10 cellular contexts compared by ENCODE assay signal in the genomic region with DNA sequence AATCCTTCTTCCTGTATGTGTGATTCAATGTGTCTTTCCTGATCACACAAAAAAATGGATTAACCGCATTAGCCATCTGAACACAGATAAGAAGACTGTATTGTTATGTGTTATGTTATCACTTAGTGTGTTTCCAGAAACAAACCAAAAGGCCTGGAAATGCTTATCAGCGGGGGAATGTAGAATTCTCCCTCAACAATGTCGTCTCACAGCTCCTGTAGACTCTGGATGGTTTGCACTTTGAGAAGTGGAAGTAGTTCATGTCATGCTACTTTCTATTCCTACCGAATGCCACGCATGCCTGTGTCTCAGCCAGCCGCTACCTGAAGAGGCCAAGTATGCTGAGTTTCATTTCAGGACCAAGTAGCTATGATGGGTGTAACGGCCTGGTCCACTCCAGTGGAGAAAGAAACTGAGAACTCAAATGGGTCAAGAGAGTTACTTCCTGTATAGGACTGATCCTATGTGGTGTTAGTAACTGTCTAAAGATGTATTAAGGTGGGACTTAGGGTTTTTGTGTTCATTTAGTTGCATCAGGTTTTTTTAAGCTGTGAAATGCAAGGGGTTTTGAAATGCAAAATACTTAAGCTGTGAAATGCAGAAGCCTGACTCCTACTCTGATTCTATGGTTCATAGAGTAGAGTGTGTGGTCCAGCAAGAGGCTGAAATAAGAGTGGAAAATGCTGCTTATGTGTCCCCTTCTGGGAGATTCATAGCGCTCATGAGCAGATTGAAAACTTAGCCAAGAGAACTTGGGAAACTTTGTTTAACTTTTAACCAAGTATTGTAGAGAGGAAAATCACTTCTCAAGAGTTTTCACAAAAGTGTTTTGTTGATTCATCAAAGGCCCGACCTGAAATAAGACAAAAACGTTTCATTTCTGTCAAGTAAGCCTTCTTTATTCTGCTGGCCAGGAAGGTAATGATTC.
DNase-seq lines count a peak whose midpoint lies in the region; ATAC-seq and TF ChIP-seq lines count a peak whose summit lies in the region.
"Had no signal": no experiment of that assay in that cellular context is flagged by ENCODE, and none has a peak within 500 bp of the region (broad histone marks: within the 10 kb centered on the region; RNA-seq: fewer than 3 reads in every experiment).

No MANE protein-coding gene starts in this region.

- no peaks in the 10 kb centered on the region for H3K9me3 Mint-ChIP-seq in endothelial cell (ENCODE audit: unreplicated experiment)
- H3K9me3 Mint-ChIP-seq in stimulated activated effector memory CD8-positive, alpha-beta T cell treated with anti-CD3 and anti-CD28 coated beads, Interleukin-12 subunit alpha, Interleukin-12 subunit beta, amount 100 ng/mL, for 72 hours, result no peaks in the 10 kb centered on the region
- H3K9me3 Mint-ChIP-seq: central memory CD8-positive, alpha-beta T cell had no signal

- peak overlapping the region; percentile 27 for H3K4me3 Mint-ChIP-seq in endothelial cell (ENCODE audit: unreplicated experiment)
- peak overlapping the region; percentile 27 for H3K4me3 Mint-ChIP-seq in stimulated activated effector memory CD8-positive, alpha-beta T cell treated with anti-CD3 and anti-CD28 coated beads, Interleukin-12 subunit alpha, Interleukin-12 subunit beta, amount 100 ng/mL, for 72 hours
- H3K4me3 Mint-ChIP-seq: central memory CD8-positive, alpha-beta T cell; T-helper 17 cell had no signal

- no peak for TF ChIP-seq CTCF in endothelial cell (IDR thresholded peaks at IDR 0.05; ENCODE audit: unreplicated experiment)
- TF ChIP-seq CTCF in GM10266 (IDR thresholded peaks at IDR 0.05; ENCODE audit: control insufficient read depth, insufficient read depth, low read depth, missing control alignments), result no peak

- H3K27ac Mint-ChIP-seq in endothelial cell (ENCODE audit: unreplicated experiment), result peak overlapping the region; percentile 99
- H3K27ac Mint-ChIP-seq in stimulated activated effector memory CD8-positive, alpha-beta T cell treated with anti-CD3 and anti-CD28 coated beads, Interleukin-12 subunit alpha, Interleukin-12 subunit beta, amount 100 ng/mL, for 72 hours, result peak overlapping the region; percentile 41
- H3K27ac Mint-ChIP-seq: T-helper 17 cell had no signal

- peaks cover 73% of the 10 kb centered on the region for H3K4me1 Mint-ChIP-seq in endothelial cell (ENCODE audit: unreplicated experiment)
- H3K4me1 Mint-ChIP-seq in stimulated activated effector memory CD8-positive, alpha-beta T cell treated with anti-CD3 and anti-CD28 coated beads, Interleukin-12 subunit alpha, Interleukin-12 subunit beta, amount 100 ng/mL, for 72 hours, result peaks cover 36% of the 10 kb centered on the region

- H3K27me3 Mint-ChIP-seq in endothelial cell (ENCODE audit: unreplicated experiment), result peaks cover 3% of the 10 kb centered on the region
- H3K27me3 Mint-ChIP-seq: central memory CD8-positive, alpha-beta T cell; T-helper 17 cell had no signal

- ATAC-seq in GM19397 (IDR thresholded peaks at IDR 0.05; ENCODE audit: unreplicated experiment), result peak; percentile 59
- ATAC-seq in HG03159 (IDR thresholded peaks at IDR 0.05; ENCODE audit: unreplicated experiment), result peak; percentile 50
- no peak for ATAC-seq in stimulated activated effector memory CD8-positive, alpha-beta T cell treated with anti-CD3 and anti-CD28 coated beads, Interleukin-12 subunit alpha, Interleukin-12 subunit beta, amount 100 ng/mL, for 72 hours
- ATAC-seq in GM19328 (IDR thresholded peaks at IDR 0.05; ENCODE audit: unreplicated experiment), result no peak

- DNase-seq in endothelial cell (ENCODE audit: low spot score), result no peak
- no peak for DNase-seq in stimulated activated effector memory CD8-positive, alpha-beta T cell treated with anti-CD3 and anti-CD28 coated beads, Interleukin-12 subunit alpha, Interleukin-12 subunit beta, amount 100 ng/mL, for 72 hours (ENCODE audit: low spot score in 2 of 2)
- DNase-seq in anterior cingulate cortex (lab: John Stamatoyannopoulos, UW), result no peak
- no peak for DNase-seq in effector CD8-positive, alpha-beta T cell (lab: John Stamatoyannopoulos, UW)
- no peak for DNase-seq in GM10266 (ENCODE audit: extremely low spot score)
- DNase-seq: T-helper 17 cell had no signal

- H3K36me3 Mint-ChIP-seq in endothelial cell (ENCODE audit: low read depth, unreplicated experiment), result peaks cover 5% of the 10 kb centered on the region
- no peaks in the 10 kb centered on the region for H3K36me3 Mint-ChIP-seq in stimulated activated effector memory CD8-positive, alpha-beta T cell treated with anti-CD3 and anti-CD28 coated beads, Interleukin-12 subunit alpha, Interleukin-12 subunit beta, amount 100 ng/mL, for 72 hours

Comparison
In these comparisons a context has a peak if more than half of its experiments do, and no peak if none do; other contexts are left out.
1. ATAC-seq: peak in GM19397 (single experiment) and HG03159 (single experiment); none in stimulated activated effector memory CD8-positive, alpha-beta T cell treated with anti-CD3 and anti-CD28 coated beads, Interleukin-12 subunit alpha, Interleukin-12 subunit beta, amount 100 ng/mL, for 72 hours (single experiment) and GM19328 (single experiment).